Comparison of ENCODE assay signal across 11 cellular contexts in the genomic region with DNA sequence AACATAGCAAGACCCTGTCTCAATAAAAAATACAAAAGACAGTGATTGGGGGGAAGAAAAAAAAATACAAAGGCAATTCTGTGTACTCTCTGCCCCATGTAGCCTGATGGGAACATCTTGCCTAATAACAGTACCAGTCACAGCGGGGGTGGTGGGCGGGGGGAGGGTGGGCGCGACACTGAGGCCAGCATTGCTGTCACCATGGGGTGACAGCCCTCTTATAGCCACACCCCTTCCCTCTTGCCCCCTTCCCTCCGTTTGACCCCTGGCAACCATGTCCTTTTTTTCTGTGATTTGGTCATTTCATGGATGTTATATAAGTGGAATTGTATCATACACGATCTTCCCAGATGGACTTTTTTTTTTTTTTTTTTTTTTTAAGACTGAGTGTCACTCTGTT.
DNase-seq lines count a peak whose midpoint lies in the region; ATAC-seq and TF ChIP-seq lines count a peak whose summit lies in the region.
"Had no signal": no experiment of that assay in that cellular context is flagged by ENCODE, and none has a peak within 500 bp of the region (broad histone marks: within the 10 kb centered on the region; RNA-seq: fewer than 3 reads in every experiment).

No MANE protein-coding gene starts in this region.

- H3K9me3 Mint-ChIP-seq in T-helper 2 cell treated with Interferon-gamma antibody and Interleukin-4, amounts not matched to agents 5 μg/mL and 100 μg/mL, for 36 hours, result no peaks in the 10 kb centered on the region
- H3K9me3 Mint-ChIP-seq: CD4-positive, CD25-positive, alpha-beta regulatory T cell had no signal

- H3K4me1 ChIP-seq in right lobe of liver, result no peaks in the 10 kb centered on the region

- H3K36me3 Mint-ChIP-seq in T-helper 2 cell treated with Interferon-gamma antibody and Interleukin-4, amounts not matched to agents 5 μg/mL and 100 μg/mL, for 36 hours (ENCODE audit: low read depth), result no peaks in the 10 kb centered on the region
- H3K36me3 Mint-ChIP-seq: CD4-positive, CD25-positive, alpha-beta regulatory T cell had no signal

- DNase-seq in T-helper 2 cell treated with Interferon-gamma antibody and Interleukin-4, amounts not matched to agents 5 μg/mL and 100 μg/mL, for 36 hours (ENCODE audit: low spot score), result no peak
- no peak for DNase-seq in T-helper 2 cell
- DNase-seq in globus pallidus (ENCODE audit: low spot score), result peak; percentile 81
- DNase-seq in putamen (ENCODE audit: low spot score), result peak; percentile 67
- DNase-seq in stimulated activated CD8-positive, alpha-beta memory T cell treated with anti-CD3 and anti-CD28 coated beads, Interleukin-4, amount 100 ng/mL, for 48 hours, result no peak
- DNase-seq in right lobe of liver, result no peak
- no peak for DNase-seq in left colon
- DNase-seq: SIG-M5 had no signal

- peak overlapping the region; percentile 36 for H3K27ac Mint-ChIP-seq in T-helper 2 cell treated with Interferon-gamma antibody and Interleukin-4, amounts not matched to agents 5 μg/mL and 100 μg/mL, for 36 hours
- H3K27ac Mint-ChIP-seq: CD4-positive, CD25-positive, alpha-beta regulatory T cell had no signal

- no peak overlapping the region for H3K27ac ChIP-seq in right lobe of liver
- H3K27ac ChIP-seq: 22Rv1 had no signal

- H3K4me3 Mint-ChIP-seq in T-helper 2 cell treated with Interferon-gamma antibody and Interleukin-4, amounts not matched to agents 5 μg/mL and 100 μg/mL, for 36 hours, result no peak overlapping the region
- H3K4me3 Mint-ChIP-seq: CD4-positive, CD25-positive, alpha-beta regulatory T cell had no signal

- H3K4me1 Mint-ChIP-seq in T-helper 2 cell treated with Interferon-gamma antibody and Interleukin-4, amounts not matched to agents 5 μg/mL and 100 μg/mL, for 36 hours (ENCODE audit: low read depth), result no peaks in the 10 kb centered on the region
- H3K4me1 Mint-ChIP-seq: CD4-positive, CD25-positive, alpha-beta regulatory T cell had no signal

- no peak for ATAC-seq in right lobe of liver
- ATAC-seq in left colon, result no peak
- no peak for ATAC-seq in HG02571 (IDR thresholded peaks at IDR 0.05; ENCODE audit: unreplicated experiment)

- no peaks in the 10 kb centered on the region for H3K27me3 ChIP-seq in right lobe of liver

- no peak for TF ChIP-seq POLR2A in right lobe of liver (IDR thresholded peaks at IDR 0.05)

- WGBS in right lobe of liver (ENCODE audit: insufficient coverage, low coverage, low lambda C conversion rate, missing lambda C conversion rate), result 60% methylated on average over 5 of the region's 6 CpGs

- intact Hi-C loops in right lobe of liver (cut with DNase I), result loop anchor here in 1 of 2 donors (10.0 kb wide), 2 partner anchors 208 to 308 kb away; no protein-coding TSS in a partner anchor
- intact Hi-C loops in left colon (cut with DNase I, micrococcal nuclease), result loop anchor here in 1 of 2 donors (5.0 kb wide), 1 partner anchor 211 kb away; no protein-coding TSS in a partner anchor

- H3K27me3 Mint-ChIP-seq in T-helper 2 cell treated with Interferon-gamma antibody and Interleukin-4, amounts not matched to agents 5 μg/mL and 100 μg/mL, for 36 hours (ENCODE audit: low read depth), result peaks cover 3% of the 10 kb centered on the region
- H3K27me3 Mint-ChIP-seq: CD4-positive, CD25-positive, alpha-beta regulatory T cell had no signal

- H3K36me3 ChIP-seq in right lobe of liver, result no peaks in the 10 kb centered on the region

- no peak overlapping the region for H3K4me3 ChIP-seq in right lobe of liver

- TF ChIP-seq CTCF in right lobe of liver (IDR thresholded peaks at IDR 0.05), result no peak

- no peaks in the 10 kb centered on the region for H3K9me3 ChIP-seq in right lobe of liver

Comparison
In these comparisons a context has a peak if more than half of its experiments do, and no peak if none do; other contexts are left out.
1. DNase-seq: peak in globus pallidus (single experiment) and putamen (single experiment); none in T-helper 2 cell treated with Interferon-gamma antibody and Interleukin-4, amounts not matched to agents 5 μg/mL and 100 μg/mL, for 36 hours (single experiment), T-helper 2 cell (0 of 5), stimulated activated CD8-positive, alpha-beta memory T cell treated with anti-CD3 and anti-CD28 coated beads, Interleukin-4, amount 100 ng/mL, for 48 hours (single experiment), right lobe of liver (0 of 3) and left colon (0 of 2).